ENCODE assay signal across 10 cellular contexts in the genomic region with DNA sequence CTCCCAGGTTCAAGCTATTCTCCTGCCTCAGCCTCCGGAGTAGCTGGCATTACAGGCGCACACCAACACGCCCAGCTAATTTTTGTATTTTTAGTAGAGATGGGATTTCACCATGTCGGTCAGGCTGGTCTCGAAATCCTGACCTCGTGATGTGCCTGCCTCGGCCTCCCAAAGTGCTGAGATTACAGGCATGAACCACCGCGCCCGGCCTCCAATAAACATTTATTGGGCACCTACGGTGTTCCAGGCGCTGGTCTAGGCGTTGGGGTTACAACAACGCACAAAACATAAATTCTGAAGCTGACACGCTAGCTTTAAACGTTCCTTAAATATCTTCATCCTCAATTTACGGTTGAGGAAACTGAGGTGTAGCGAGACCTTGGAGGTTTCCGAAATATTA. TPM values are rescaled to one million over a fixed set of nuclear protein-coding genes. Genes with fewer than 3 reads are reported as not detected.
DNase-seq lines count a peak whose midpoint lies in the region; TF ChIP-seq lines count a peak whose summit lies in the region.
"Not testable (repeated sequence)": the region's sequence is repeated elsewhere in the genome, so short reads cannot be mapped to it uniquely, and the experiment has no call there.
"Had no signal": no experiment of that assay in that cellular context is flagged by ENCODE, and none has a peak within 500 bp of the region (broad histone marks: within the 10 kb centered on the region; RNA-seq: fewer than 3 reads in every experiment).

No MANE protein-coding gene starts in this region.

- H3K27ac ChIP-seq in CD4-positive, alpha-beta memory T cell (ENCODE audit: low read depth, low read length): peak overlapping the region; percentile 100
- not testable (repeated sequence) for H3K27ac ChIP-seq in KMS-11, WERI-Rb-1
- H3K27ac ChIP-seq in angular gyrus (ENCODE audit: low read depth, low read length) (peak overlapping the region; percentile 44), temporal lobe (ENCODE audit: low read depth, low read length) (peak overlapping the region; percentile 10)

- TF ChIP-seq CTCF in KMS-11 (conservative IDR thresholded peaks at IDR 0.05; ENCODE audit: low read depth, low read length); WERI-Rb-1 (IDR thresholded peaks at IDR 0.05; ENCODE audit: low read depth, low read length); epithelial cell of esophagus (IDR thresholded peaks at IDR 0.05; ENCODE audit: insufficient read depth, low read depth, low read length, missing control alignments); kidney epithelial cell (IDR thresholded peaks at IDR 0.05; ENCODE audit: insufficient read depth, low read length, poor library complexity, severe bottlenecking); osteocyte (IDR thresholded peaks at IDR 0.05): not testable (repeated sequence)

- H3K4me1 Mint-ChIP-seq in CD4-positive, alpha-beta memory T cell: peaks cover 7 to 22% (median 10%) of the 10 kb centered on the region in 4 donors
- H3K4me1 Mint-ChIP-seq in osteocyte (ENCODE audit: unreplicated experiment): not testable (repeated sequence)

- H3K79me2 ChIP-seq in KMS-11 (ENCODE audit: insufficient read depth, low read depth): not testable (repeated sequence)

- peak overlapping the region in 1 of 2 donors; percentile 43 for H3K4me3 ChIP-seq in CD4-positive, alpha-beta memory T cell (ENCODE audit: low read length in 2 of 2)
- H3K4me3 ChIP-seq in KMS-11 (IDR thresholded peaks at IDR 0.05; ENCODE audit: insufficient read depth, low read depth, low read length): not testable (repeated sequence)
- H3K4me3 ChIP-seq in WERI-Rb-1 (ENCODE audit: low read depth, low read length): peak overlapping the region; percentile 26; the same call in 1 of the 2 replicates
- peak overlapping the region; percentile 31 for H3K4me3 ChIP-seq in epithelial cell of esophagus (ENCODE audit: low read length)
- peak overlapping the region; percentile 8 for H3K4me3 ChIP-seq in kidney epithelial cell (ENCODE audit: low read depth, low read length)

- not testable (repeated sequence) for H3K9me3 Mint-ChIP-seq in CD4-positive, alpha-beta memory T cell; osteocyte (ENCODE audit: unreplicated experiment)

- POLR2A ChIA-PET in CD4-positive, alpha-beta memory T cell (lab: Charles Lee; ENCODE audit: partially characterized antibody): interaction anchor here (1.2 to 3.1 kb wide), 6 partner anchors 15 to 178 kb away, joined by 6 to 31 read pairs (median 15); a partner anchor contains a TSS

- not testable (repeated sequence) for H4K20me1 ChIP-seq in KMS-11 (ENCODE audit: insufficient read depth)

- not testable (repeated sequence) for H3K27me3 ChIP-seq in CD4-positive, alpha-beta memory T cell (ENCODE audit: insufficient read depth, low read length); KMS-11 (ENCODE audit: insufficient read depth, low read depth); WERI-Rb-1 (ENCODE audit: insufficient read depth, low read depth, severe bottlenecking); kidney epithelial cell (ENCODE audit: control insufficient read depth, insufficient read depth, low read length)

- intact Hi-C loops in CD4-positive, alpha-beta memory T cell (cut with micrococcal nuclease): loop anchor here (1.0 to 5.0 kb wide), 5 partner anchors 16 to 253 kb away; a partner anchor contains a TSS

- H3K4me3 Mint-ChIP-seq in CD4-positive, alpha-beta memory T cell: peak overlapping the region; percentile 44 to 69 (median 59)
- peak overlapping the region; percentile 60 for H3K4me3 Mint-ChIP-seq in osteocyte (ENCODE audit: unreplicated experiment)

- CTCF ChIA-PET in CD4-positive, alpha-beta memory T cell (lab: Charles Lee; ENCODE audit: partially characterized antibody): interaction anchor here (0.7 kb wide), 1 partner anchor 12 kb away, joined by 3 read pairs; no protein-coding TSS in a partner anchor

- not testable (repeated sequence) for DNase-seq in CD4-positive, alpha-beta memory T cell; WERI-Rb-1; epithelial cell of esophagus (ENCODE audit: low read depth); kidney epithelial cell (ENCODE audit: low read depth); osteocyte (ENCODE audit: extremely low spot score, unreplicated experiment)

- peak overlapping the region; percentile 86; the same call in 1 of the 2 replicates for H2AFZ ChIP-seq in KMS-11 (ENCODE audit: low read depth)

- not testable (repeated sequence) for H3K9me3 ChIP-seq in CD4-positive, alpha-beta memory T cell (ENCODE audit: control insufficient read depth in 1 of 2, low read length in 2 of 2); WERI-Rb-1 (ENCODE audit: severe bottlenecking)

- peaks cover 13% of the 10 kb centered on the region for H3K4me1 ChIP-seq in CD4-positive, alpha-beta memory T cell (ENCODE audit: insufficient read depth, low read length)
- peaks cover 42% of the 10 kb centered on the region for H3K4me1 ChIP-seq in KMS-11 (ENCODE audit: low read depth, poor library complexity, severe bottlenecking)

- H3K27me3 Mint-ChIP-seq in CD4-positive, alpha-beta memory T cell; osteocyte (ENCODE audit: unreplicated experiment): not testable (repeated sequence)

- not testable (repeated sequence) for H3K36me3 ChIP-seq in CD4-positive, alpha-beta memory T cell (ENCODE audit: insufficient read depth, low read length); KMS-11 (ENCODE audit: insufficient read depth); WERI-Rb-1; kidney epithelial cell (ENCODE audit: control insufficient read depth, insufficient read depth, low read length)

- peak overlapping the region; percentile 93 to 99 (median 96) for H3K27ac Mint-ChIP-seq in CD4-positive, alpha-beta memory T cell
- H3K27ac Mint-ChIP-seq in osteocyte (ENCODE audit: unreplicated experiment): not testable (repeated sequence)

- H3K36me3 Mint-ChIP-seq in CD4-positive, alpha-beta memory T cell: peaks cover 0 to 14% of the 10 kb centered on the region in 2 donors
- not testable (repeated sequence) for H3K36me3 Mint-ChIP-seq in osteocyte (ENCODE audit: unreplicated experiment)

- peak overlapping the region; percentile 75 for H3K4me2 ChIP-seq in KMS-11

- H3K9ac ChIP-seq in KMS-11: not testable (repeated sequence)

RNA-seq across cellular contexts. Expression of a gene that starts 0.6 kb away (rescaled TPM):
- 10 to 100 TPM; 38.8 to 39.8 TPM for total RNA-seq in CD4-positive, alpha-beta memory T cell
- polyA plus RNA-seq in CD4-positive, alpha-beta memory T cell: 10 to 100 TPM; 19.7 to 31.2 TPM
- total RNA-seq in kidney epithelial cell (60.0 and 76.7 TPM in 2 replicates), osteocyte (14.3 and 15.1 TPM in 2 replicates), temporal lobe (0.74 TPM)

RNA-seq across cellular contexts. Expression of a gene that starts 38.2 kb away (rescaled TPM):
- 100 to 1,000 TPM; 156 to 163 TPM for total RNA-seq in CD4-positive, alpha-beta memory T cell
- polyA plus RNA-seq in CD4-positive, alpha-beta memory T cell: 10 to 100 TPM in 1 of 2 donors, 1 to 10 TPM in 1; 3.8 to 12.7 TPM
- total RNA-seq in kidney epithelial cell (65.7 and 77.9 TPM in 2 replicates), osteocyte (77.8 and 81.5 TPM in 2 replicates), temporal lobe (6.6 TPM)

RNA-seq across cellular contexts. Expression of a gene that starts 45.5 kb away (rescaled TPM):
- 10 to 100 TPM; 85.1 to 86.4 TPM for total RNA-seq in CD4-positive, alpha-beta memory T cell
- polyA plus RNA-seq in CD4-positive, alpha-beta memory T cell: 10 to 100 TPM; 16.6 to 27.5 TPM
- 58.0 and 74.8 TPM in 2 replicates for total RNA-seq in kidney epithelial cell
- total RNA-seq in osteocyte: 124 and 126 TPM in 2 replicates
- 47.5 TPM for total RNA-seq in temporal lobe

RNA-seq across cellular contexts. Expression of a gene that starts 54.8 kb away (rescaled TPM):
- total RNA-seq in CD4-positive, alpha-beta memory T cell: under 1 TPM in 1 of 2 experiments, not detected in 1; 0.49 TPM
- not detected for polyA plus RNA-seq in CD4-positive, alpha-beta memory T cell
- total RNA-seq in kidney epithelial cell (not detected in 2 replicates), osteocyte (not detected in 2 replicates), temporal lobe (0.49 TPM)

RNA-seq across cellular contexts. Expression of a gene that starts 58.6 kb away (rescaled TPM):
- not detected for total RNA-seq in CD4-positive, alpha-beta memory T cell
- not detected for polyA plus RNA-seq in CD4-positive, alpha-beta memory T cell
- not detected in 2 replicates for total RNA-seq in kidney epithelial cell
- total RNA-seq in osteocyte: not detected in 2 replicates
- total RNA-seq in temporal lobe: not detected
- total RNA-seq: lower leg skin, sciatic nerve had no signal
